Comparison of ENCODE assay signal across 12 cellular contexts in genomic region chr21:34130598-34130985, GRCh38. TPM values are rescaled to one million over a fixed set of nuclear protein-coding genes. Genes with fewer than 3 reads are reported as not detected.
A peak's percentile ranks its signal among the peaks of the same experiment; 100 is the strongest.
DNase-seq lines count a peak whose midpoint lies in the region; ATAC-seq, FAIRE-seq and TF ChIP-seq lines count a peak whose summit lies in the region.
"Had no signal": no experiment of that assay in that cellular context is flagged by ENCODE, and none has a peak within 500 bp of the region (broad histone marks: within the 10 kb centered on the region; RNA-seq: fewer than 3 reads in every experiment).

No MANE protein-coding gene starts in this region.

- peak overlapping the region; percentile 65 for H3K4me2 ChIP-seq in Loucy (ENCODE audit: low read depth, low read length, poor library complexity, severe bottlenecking)
- no peak overlapping the region for H3K4me2 ChIP-seq in neuronal stem cell (ENCODE audit: insufficient read depth, low read length, poor library complexity, severe bottlenecking)

- peak overlapping the region in 1 of 2 donors; percentile 25 for H3K4me3 Mint-ChIP-seq in effector memory CD8-positive, alpha-beta T cell

- H3K4me1 ChIP-seq in Loucy (ENCODE audit: insufficient read depth, low read length, poor library complexity, severe bottlenecking) = peaks cover 43% of the 10 kb centered on the region
- peaks cover 40 to 42% of the 10 kb centered on the region in 2 donors for H3K4me1 ChIP-seq in neuronal stem cell (ENCODE audit: control insufficient read depth in 2 of 2, insufficient read depth in 1 of 2, low read depth in 1 of 2, low read length in 2 of 2)

- no peak overlapping the region for H2BK15ac ChIP-seq in neuronal stem cell (ENCODE audit: low read length)

- H3K9me2 ChIP-seq in Loucy (replicated peaks; ENCODE audit: low read depth, low read length) = no peaks in the 10 kb centered on the region

- no peaks in the 10 kb centered on the region for H3F3A ChIP-seq in Loucy (ENCODE audit: low read depth)

- H3K18ac ChIP-seq in neuronal stem cell (ENCODE audit: low read length) = no peak overlapping the region

- no peak overlapping the region for H2BK120ac ChIP-seq in neuronal stem cell (ENCODE audit: low read depth, low read length)

- H3K4me3 ChIP-seq in Loucy (ENCODE audit: low read length, poor library complexity, severe bottlenecking) (no peak overlapping the region), neuronal stem cell (ENCODE audit: low read length in 2 of 2) (no peak overlapping the region)

- H2BK5ac ChIP-seq in neuronal stem cell (ENCODE audit: low read length) = no peak overlapping the region

- no peak overlapping the region for H2AFZ ChIP-seq in Loucy (ENCODE audit: low read length)
- no peak overlapping the region for H2AFZ ChIP-seq in neuronal stem cell (ENCODE audit: low read length)

- TF ChIP-seq CTCF in C4-2B (conservative IDR thresholded peaks at IDR 0.05) = no peak
- TF ChIP-seq CTCF in Loucy (conservative IDR thresholded peaks at IDR 0.05; ENCODE audit: low read length) = no peak

- H3K27ac ChIP-seq in C4-2B (peak overlapping the region; percentile 68), neuronal stem cell (replicated peaks; ENCODE audit: low read length) (peak overlapping the region; percentile 77)

- FAIRE-seq in frontal cortex (lab: Jason Lieb, UNC) = no peak
- FAIRE-seq: endothelial cell of umbilical vein had no signal

- H2BK12ac ChIP-seq in neuronal stem cell (ENCODE audit: low read length) = no peak overlapping the region

- intact Hi-C loops in head of caudate nucleus (cut with DNase I) = loop anchor here (5.0 kb wide), 1 partner anchor 72 kb away; no protein-coding TSS in a partner anchor

- peaks cover 8% of the 10 kb centered on the region for H3K79me1 ChIP-seq in neuronal stem cell (ENCODE audit: low read depth, low read length)

- no peak overlapping the region for H2AK5ac ChIP-seq in neuronal stem cell (ENCODE audit: low read depth, low read length)

- H3K4me1 Mint-ChIP-seq in effector memory CD8-positive, alpha-beta T cell (ENCODE audit: low read depth in 2 of 2) = peaks cover 40 to 72% of the 10 kb centered on the region in 2 donors

- H3K9me3 ChIP-seq in Loucy (ENCODE audit: insufficient read depth, low read depth, low read length) = no peaks in the 10 kb centered on the region
- peaks cover 3 to 16% of the 10 kb centered on the region in 2 donors for H3K9me3 ChIP-seq in neuronal stem cell (replicated peaks in 1 of 2; ENCODE audit: control insufficient read depth in 2 of 2, insufficient read depth in 1 of 2, low read depth in 1 of 2, low read length in 2 of 2)

- peaks cover 39% of the 10 kb centered on the region for H4K20me1 ChIP-seq in Loucy (ENCODE audit: insufficient read depth, low read length, poor library complexity, severe bottlenecking)

- no peak overlapping the region for H4K8ac ChIP-seq in neuronal stem cell (ENCODE audit: low read depth, low read length)

- H3K27me3 ChIP-seq in Loucy (ENCODE audit: insufficient read depth, low read length, poor library complexity, severe bottlenecking) (no peaks in the 10 kb centered on the region), neuronal stem cell (ENCODE audit: control insufficient read depth in 3 of 3, insufficient read depth in 3 of 3, low read depth in 1 of 3, low read length in 3 of 3) (no peaks in the 10 kb centered on the region)

- H3K36me3 ChIP-seq in Loucy (ENCODE audit: insufficient read depth, low read length) (peaks cover 63% of the 10 kb centered on the region), neuronal stem cell (replicated peaks in 1 of 2; ENCODE audit: control insufficient read depth in 2 of 2, insufficient read depth in 2 of 2, low read length in 2 of 2) (peaks cover 25 to 71% of the 10 kb centered on the region in 2 donors)

- no peak overlapping the region for H4K91ac ChIP-seq in neuronal stem cell (ENCODE audit: low read depth, low read length, poor library complexity)

- H3K9ac ChIP-seq in Loucy (ENCODE audit: low read depth, low read length, poor library complexity, severe bottlenecking) = peak overlapping the region; percentile 54
- H3K9ac ChIP-seq in neuronal stem cell (ENCODE audit: low read depth, low read length, poor library complexity) = no peak overlapping the region

- H3K9me3 Mint-ChIP-seq in effector memory CD8-positive, alpha-beta T cell = no peaks in the 10 kb centered on the region

- H3K36me3 Mint-ChIP-seq in effector memory CD8-positive, alpha-beta T cell (ENCODE audit: insufficient read depth) = peaks cover 17% of the 10 kb centered on the region

- no peak overlapping the region for H3K4ac ChIP-seq in neuronal stem cell (ENCODE audit: low read length)

- H3K14ac ChIP-seq in neuronal stem cell (ENCODE audit: low read length) = no peak overlapping the region

- no peak overlapping the region for H3K23ac ChIP-seq in neuronal stem cell (ENCODE audit: low read depth, low read length, poor library complexity)

- ATAC-seq in effector memory CD8-positive, alpha-beta T cell (replicated peaks) = no peak
- ATAC-seq in GM21717 (IDR thresholded peaks at IDR 0.05; ENCODE audit: unreplicated experiment) = no peak

- DNase-seq in effector memory CD8-positive, alpha-beta T cell = no peak
- DNase-seq in neuronal stem cell (ENCODE audit: low spot score) (no peak), foreskin melanocyte (no peak), head of caudate nucleus (no peak), frontal cortex (ENCODE audit: low spot score in 2 of 2) (no peak)
- DNase-seq: activated CD8-positive, alpha-beta memory T cell treated with anti-CD3 and anti-CD28 coated beads for 24 hours; GOT3; NCI-H1436 treated with DMSO at 0.1 percent for 48 hours had no signal

- peaks cover 90% of the 10 kb centered on the region for H3K79me2 ChIP-seq in Loucy (ENCODE audit: insufficient read depth, low read length)

- H3K27me3 Mint-ChIP-seq in effector memory CD8-positive, alpha-beta T cell = no peaks in the 10 kb centered on the region

- H3K27ac Mint-ChIP-seq in effector memory CD8-positive, alpha-beta T cell = peak overlapping the region; percentile 89 to 90

- no CpG with 5 or more reads among the region's 3 CpGs for WGBS in neuronal stem cell (ENCODE audit: extremely low coverage in 2 of 2, insufficient read length in 2 of 2, insufficient replicate concordance in 1 of 2), 2 donors

RNA-seq across cellular contexts. Expression of gene MRPS6, which starts 57.2 kb away (rescaled TPM):
- polyA plus RNA-seq in neuronal stem cell (2013, experiment 1 of 2) = 357 TPM
- 340 TPM for polyA plus RNA-seq in neuronal stem cell (2013, experiment 2 of 2)
- total RNA-seq in frontal cortex = 20.0 TPM

RNA-seq across cellular contexts. Expression of gene SLC5A3, which starts 57.2 kb away (rescaled TPM):
- 15.1 TPM for polyA plus RNA-seq in neuronal stem cell (2013, experiment 1 of 2)
- 15.5 TPM for polyA plus RNA-seq in neuronal stem cell (2013, experiment 2 of 2)
- total RNA-seq in frontal cortex = 54.2 TPM
